26 cellular contexts compared by ENCODE assay signal in the genomic region with DNA sequence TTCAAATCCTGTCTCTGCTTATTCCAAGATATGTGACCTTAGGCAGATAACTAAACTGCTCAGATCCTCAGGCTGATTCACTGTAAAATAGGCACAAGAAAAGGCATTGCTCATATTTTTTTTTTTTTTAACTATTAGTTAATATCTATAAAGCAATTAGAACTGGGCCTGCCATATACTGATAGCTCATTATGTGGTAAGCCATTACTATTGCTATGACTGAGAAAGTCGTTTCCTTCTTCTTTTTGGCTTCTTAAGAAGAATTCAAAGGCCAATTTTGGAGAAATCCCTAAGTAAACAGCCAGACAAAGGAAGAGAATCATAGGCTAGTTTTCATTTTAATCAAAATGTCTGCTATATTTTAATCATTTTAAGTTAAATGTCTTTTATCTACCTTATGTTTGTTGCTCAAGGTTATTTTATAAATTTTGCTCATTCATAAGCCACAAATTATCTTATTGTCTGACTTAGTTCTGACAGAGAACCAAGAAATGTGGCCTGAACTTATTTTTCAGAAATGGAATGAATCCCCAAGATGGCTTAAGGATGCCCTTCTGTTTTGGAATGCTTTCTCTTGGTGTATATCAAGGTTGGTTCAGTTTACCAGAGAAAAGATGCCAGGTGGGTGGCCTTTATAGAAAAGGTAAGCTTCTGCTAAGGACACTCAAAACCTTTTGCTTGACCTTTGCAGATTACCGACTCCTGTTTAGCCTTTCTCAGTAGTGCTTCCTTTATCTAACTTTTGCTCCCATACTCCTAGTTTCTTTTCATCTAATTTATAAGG.
"Had no signal": no experiment of that assay in that cellular context is flagged by ENCODE, and none has a peak within 500 bp of the region (broad histone marks: within the 10 kb centered on the region; RNA-seq: fewer than 3 reads in every experiment).

No MANE protein-coding gene starts in this region.

- H3K79me2 ChIP-seq: parathyroid adenoma had no signal

- H3K27ac Mint-ChIP-seq: mesothelial cell of epicardium; natural killer cell treated with Interleukin-12 subunit alpha and Interleukin-12 subunit beta and Interleukin-15 and Interleukin-18, amount 100 ng/mL, for 72 hours; progenitor cell of endocrine pancreas had no signal

- H3K9me3 Mint-ChIP-seq: immature natural killer cell; natural killer cell treated with Interleukin-12 subunit alpha and Interleukin-12 subunit beta and Interleukin-15 and Interleukin-18, amount 100 ng/mL, for 72 hours had no signal

- H2AFZ ChIP-seq: parathyroid adenoma had no signal

- H3K4me3 Mint-ChIP-seq: immature natural killer cell; mesothelial cell of epicardium; naive B cell; natural killer cell treated with Interleukin-12 subunit alpha and Interleukin-12 subunit beta and Interleukin-15 and Interleukin-18, amount 100 ng/mL, for 72 hours; neural crest cell had no signal

- H3K27me3 Mint-ChIP-seq: naive B cell; natural killer cell treated with Interleukin-12 subunit alpha and Interleukin-12 subunit beta and Interleukin-15 and Interleukin-18, amount 100 ng/mL, for 72 hours; progenitor cell of endocrine pancreas had no signal

- H3K36me3 Mint-ChIP-seq: mesothelial cell of epicardium; natural killer cell treated with Interleukin-12 subunit alpha and Interleukin-12 subunit beta and Interleukin-15 and Interleukin-18, amount 100 ng/mL, for 72 hours had no signal

- H3K4me1 Mint-ChIP-seq: mesothelial cell of epicardium, neural crest cell had no signal

- ATAC-seq: left ventricle myocardium superior; lower lobe of right lung; mucosa of descending colon; natural killer cell treated with Interleukin-12 subunit alpha and Interleukin-12 subunit beta and Interleukin-15 and Interleukin-18, amount 100 ng/mL, for 72 hours; right lobe of liver had no signal

- H3K27ac ChIP-seq: dorsolateral prefrontal cortex, lower lobe of right lung, neutrophil, parathyroid adenoma, right lobe of liver, stomach, thyroid gland had no signal

- H3K9ac ChIP-seq: parathyroid adenoma had no signal

- FAIRE-seq: colon, frontal cortex, small intestine had no signal

- H3K4me1 ChIP-seq: lower lobe of right lung, parathyroid adenoma, right lobe of liver, stomach, thyroid gland had no signal

- H3K36me3 ChIP-seq: lower lobe of right lung, neutrophil, right lobe of liver, stomach, thyroid gland had no signal

- H3K27me3 ChIP-seq: dorsolateral prefrontal cortex, neutrophil, right lobe of liver, stomach, thyroid gland had no signal

- H3K9me3 ChIP-seq: lower lobe of right lung, mucosa of descending colon, neutrophil, right lobe of liver, stomach, thyroid gland had no signal

- DNase-seq: dorsolateral prefrontal cortex; effector CD4-positive, alpha-beta T cell; hypothalamus; immature natural killer cell; islet precursor cell; kidney glomerular epithelial cell; left ventricle myocardium superior; lower lobe of right lung; mucosa of descending colon; naive B cell; right lobe of liver; small intestine; stimulated activated CD4-positive, alpha-beta T cell treated with anti-CD3 and anti-CD28 coated beads, Interleukin-15, amount 100 ng/mL, for 24 hours; stimulated activated CD4-positive, alpha-beta T cell treated with anti-CD3 and anti-CD28 coated beads, Interleukin-2, amount 100 ng/mL, for 48 hours; stimulated activated naive CD4-positive, alpha-beta T cell treated with Interleukin-2 at 50 U/mL for 16 hours; stomach; thyroid gland; trophoblast cell had no signal

- H3K4me3 ChIP-seq: dorsolateral prefrontal cortex, lower lobe of right lung, mucosa of descending colon, right lobe of liver, stomach, thyroid gland had no signal
